In the genomic region with DNA sequence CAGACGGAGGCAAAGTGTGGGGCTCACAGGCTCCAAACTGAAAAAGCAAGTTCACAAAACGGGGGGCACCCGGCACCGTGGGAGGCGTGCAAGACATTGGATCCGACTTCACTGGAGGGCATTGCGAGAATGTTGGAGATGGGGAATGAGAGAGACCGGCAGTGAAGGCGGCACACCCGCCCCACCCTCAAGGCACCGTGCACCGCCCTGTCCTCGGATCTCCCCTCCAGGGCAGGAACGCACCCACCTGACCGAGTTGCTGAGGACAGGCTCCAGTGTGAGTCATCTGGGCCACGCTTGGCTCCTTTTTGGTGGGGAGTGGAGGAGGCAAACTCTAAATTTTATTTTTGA, we compare ENCODE assay signal across 16 cellular contexts.
A peak's percentile ranks its signal among the peaks of the same experiment; 100 is the strongest.
DNase-seq lines count a peak whose midpoint lies in the region; ATAC-seq and TF ChIP-seq lines count a peak whose summit lies in the region.
"Had no signal": no experiment of that assay in that cellular context is flagged by ENCODE, and none has a peak within 500 bp of the region (broad histone marks: within the 10 kb centered on the region; RNA-seq: fewer than 3 reads in every experiment).

No MANE protein-coding gene starts in this region.

- H2AK5ac ChIP-seq in H9 (ENCODE audit: insufficient read length, low read length), result no peak overlapping the region

- no peak overlapping the region for H3T11ph ChIP-seq in H9 (ENCODE audit: low read length)

- no peak overlapping the region for H3K56ac ChIP-seq in H9 (ENCODE audit: insufficient read length, low read depth, low read length)

- no peak overlapping the region for H4K91ac ChIP-seq in H9 (ENCODE audit: insufficient read length, low read depth, low read length)

- H2BK12ac ChIP-seq in H9 (ENCODE audit: insufficient read length, low read depth, low read length), result no peak overlapping the region

- no peak overlapping the region for H3K9ac ChIP-seq in H9 (ENCODE audit: extremely low read depth, insufficient read length, low read length)

- H3K4me1 Mint-ChIP-seq in H9, result peaks cover 12 to 15% of the 10 kb centered on the region in 2 experiments

- H3K27ac Mint-ChIP-seq in H9, result no peak overlapping the region

- H2BK5ac ChIP-seq in H9 (ENCODE audit: insufficient read length, low read length), result no peak overlapping the region

- H2BK20ac ChIP-seq in H9 (ENCODE audit: low read depth, low read length, poor library complexity, severe bottlenecking), result no peak overlapping the region

- TF ChIP-seq CTCF in C4-2B (conservative IDR thresholded peaks at IDR 0.05) (no peak), H9 (conservative IDR thresholded peaks at IDR 0.05) (no peak), coronary artery (IDR thresholded peaks at IDR 0.05) (no peak), osteoblast (IDR thresholded peaks at IDR 0.05; ENCODE audit: extremely low read depth, low read depth, low read length) (no peak)

- no peak overlapping the region for H3K4ac ChIP-seq in H9 (ENCODE audit: low read depth, low read length)

- H3K79me2 ChIP-seq in H9 (ENCODE audit: insufficient read depth, low read length) (no peaks in the 10 kb centered on the region), osteoblast (ENCODE audit: insufficient read depth, low read length) (no peaks in the 10 kb centered on the region)

- H2BK15ac ChIP-seq in H9 (ENCODE audit: low read depth, low read length), result no peak overlapping the region

- no peak overlapping the region for H4K5ac ChIP-seq in H9 (ENCODE audit: insufficient read length, low read depth, low read length)

- H3K27me3 Mint-ChIP-seq in H9 (ENCODE audit: low read depth), result peaks cover 3% of the 10 kb centered on the region

- H3K4me3 ChIP-seq in coronary artery (no peak overlapping the region), osteoblast (ENCODE audit: insufficient read depth, low read length) (no peak overlapping the region)
- H3K4me3 ChIP-seq: SJSA1 had no signal

- peak overlapping the region; percentile 57 for H3K27ac ChIP-seq in C4-2B
- no peak overlapping the region for H3K27ac ChIP-seq in H9 (ENCODE audit: insufficient read length, low read depth, low read length)
- H3K27ac ChIP-seq in coronary artery, result no peak overlapping the region
- no peak overlapping the region for H3K27ac ChIP-seq in osteoblast (ENCODE audit: low read depth, low read length)
- H3K27ac ChIP-seq: SJSA1 had no signal

- peaks cover 3% of the 10 kb centered on the region for H4K20me1 ChIP-seq in H9 (ENCODE audit: control insufficient read depth, insufficient read depth, insufficient read length)
- H4K20me1 ChIP-seq in osteoblast (ENCODE audit: insufficient read depth, low read length), result no peaks in the 10 kb centered on the region

- peaks cover 0 to 5% (median 0%) of the 10 kb centered on the region in 3 experiments; a peak in 1 of 7 replicates for H3K36me3 Mint-ChIP-seq in H9 (ENCODE audit: insufficient read depth in 1 of 3, low read depth in 3 of 3)
- H3K36me3 Mint-ChIP-seq: CD8-positive, alpha-beta T cell had no signal

- ATAC-seq in HG03025 (IDR thresholded peaks at IDR 0.05; ENCODE audit: low FRiP score, unreplicated experiment) (no peak), HG02884 (IDR thresholded peaks at IDR 0.05; ENCODE audit: unreplicated experiment) (no peak)
- ATAC-seq: CD8-positive, alpha-beta T cell had no signal

- H3K27me3 ChIP-seq in H9 (ENCODE audit: insufficient read depth, low read length) (no peaks in the 10 kb centered on the region), osteoblast (ENCODE audit: insufficient read depth, low read length) (no peaks in the 10 kb centered on the region)
- H3K27me3 ChIP-seq: SJSA1 had no signal

- peaks cover 3% of the 10 kb centered on the region; the same call in 1 of the 2 replicates for H3K4me1 ChIP-seq in H9 (ENCODE audit: insufficient read depth, low read length)
- H3K4me1 ChIP-seq in osteoblast (ENCODE audit: insufficient read depth, low read length), result no peaks in the 10 kb centered on the region
- H3K4me1 ChIP-seq: SJSA1 had no signal

- no peak overlapping the region for H4K8ac ChIP-seq in H9 (replicated peaks; ENCODE audit: insufficient read length, low read depth, low read length)

- H3K9me3 Mint-ChIP-seq in H9, result peaks cover 5 to 6% of the 10 kb centered on the region in 2 experiments; a peak in 2 of 5 replicates

- H3K9me3 ChIP-seq in H9 (ENCODE audit: control insufficient read depth, low read depth, low read length) (no peaks in the 10 kb centered on the region), osteoblast (ENCODE audit: low read depth, low read length) (no peaks in the 10 kb centered on the region)
- H3K9me3 ChIP-seq: SJSA1 had no signal

- no peak overlapping the region for H3K18ac ChIP-seq in H9 (ENCODE audit: insufficient read length, low read depth, low read length)

- H3K4me3 Mint-ChIP-seq in H9, result no peak overlapping the region
- H3K4me3 Mint-ChIP-seq: CD8-positive, alpha-beta T cell had no signal

- no peak overlapping the region for H2BK120ac ChIP-seq in H9 (ENCODE audit: low read depth, low read length, poor library complexity, severe bottlenecking)

- H3K14ac ChIP-seq in H9 (ENCODE audit: insufficient read depth, low read length), result no peak overlapping the region

- no peak overlapping the region for H2AFZ ChIP-seq in H9 (ENCODE audit: low read length)
- H2AFZ ChIP-seq in osteoblast (ENCODE audit: low read length), result no peak overlapping the region

- H3K4me2 ChIP-seq in H9 (ENCODE audit: insufficient read depth, insufficient read length, low read length) (no peak overlapping the region), osteoblast (ENCODE audit: insufficient read depth, low read length) (no peak overlapping the region)

- H3K79me1 ChIP-seq in H9 (ENCODE audit: insufficient read depth, low read depth, low read length, poor library complexity, severe bottlenecking), result no peaks in the 10 kb centered on the region

- no peaks in the 10 kb centered on the region for H3K23me2 ChIP-seq in H9 (ENCODE audit: insufficient read length, low read depth, low read length, poor library complexity, severe bottlenecking)

- no peaks in the 10 kb centered on the region for H3K36me3 ChIP-seq in osteoblast (ENCODE audit: insufficient read depth, low read length)
- H3K36me3 ChIP-seq: SJSA1 had no signal

- no peak overlapping the region for H3K23ac ChIP-seq in H9 (ENCODE audit: insufficient read length, low read depth, low read length)

- DNase-seq in H9 (peak; percentile 16), coronary artery (ENCODE audit: low spot score) (peak; percentile 54), osteoblast (ENCODE audit: insufficient read length, low spot score, missing footprints) (peak; percentile 77), NCI-H510A (lab: John Stamatoyannopoulos, UW) (no peak)
- DNase-seq: CD8-positive, alpha-beta T cell; DMS79; GOT3; IMR-90; Karpas-422; NCI-H187; NCI-H69; SW 1271 had no signal

- WGBS in H9 (ENCODE audit: extremely low coverage, insufficient read length, low lambda C conversion rate), result no CpG with 5 or more reads among the region's 16 CpGs
